8 cellular contexts compared by ENCODE assay signal in the genomic region with DNA sequence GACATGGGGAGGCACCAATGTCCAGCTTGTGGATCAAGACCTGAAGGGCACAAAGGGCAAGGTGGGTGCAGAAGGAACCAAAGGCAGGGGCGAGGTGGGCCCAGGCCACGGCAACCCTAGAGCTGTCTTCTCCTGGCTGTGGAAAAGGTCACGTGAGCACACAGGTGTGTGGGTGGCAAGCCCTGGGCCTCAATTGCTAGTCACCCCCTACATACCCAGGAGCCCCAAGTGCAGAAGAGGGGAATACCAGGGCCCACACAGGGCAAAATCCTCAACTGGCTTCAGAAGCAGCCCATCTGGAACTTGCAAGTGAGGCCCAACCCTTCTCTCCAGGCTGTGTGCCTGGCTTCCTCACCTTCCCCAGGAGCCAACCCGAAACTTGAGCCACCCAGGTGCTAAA. TPM values are rescaled to one million over a fixed set of nuclear protein-coding genes. Genes with fewer than 3 reads are reported as not detected.
DNase-seq lines count a peak whose midpoint lies in the region; ATAC-seq, FAIRE-seq and TF ChIP-seq lines count a peak whose summit lies in the region.

No MANE protein-coding gene starts in this region.

- no peaks in the 10 kb centered on the region for H3K23me2 ChIP-seq in H1 (ENCODE audit: low read depth, low read length)

- peaks cover 50% of the 10 kb centered on the region for H3K4me1 ChIP-seq in CD4-positive, CD25-positive, alpha-beta regulatory T cell (ENCODE audit: control insufficient read depth, insufficient read depth, low read length, poor library complexity, severe bottlenecking)
- peaks cover 10 to 29% (median 21%) of the 10 kb centered on the region in 4 experiments for H3K4me1 ChIP-seq in H1 (replicated peaks in 1 of 4; ENCODE audit: control insufficient read depth in 3 of 4, insufficient read depth in 4 of 4, low read length in 3 of 4)

- peak overlapping the region; percentile 52; the same call in 1 of the 2 replicates for H2BK12ac ChIP-seq in H1 (ENCODE audit: low read depth, low read length)

- no peak for TF ChIP-seq CTCF in H1 (IDR thresholded peaks at IDR 0.05; ENCODE audit: control extremely low read depth in 1 of 3, insufficient read depth in 1 of 3, low read depth in 1 of 3, low read length in 3 of 3)

- H2BK5ac ChIP-seq in H1 (ENCODE audit: low read depth, low read length) = 0 out of 2 replicates have a peak overlapping the region, but pooled peaks have one; percentile 13

- no peak overlapping the region for H4K5ac ChIP-seq in H1 (ENCODE audit: insufficient read length, low read depth, low read length)

- no peak for DNase-seq in CD4-positive, CD25-positive, alpha-beta regulatory T cell
- no peak for DNase-seq in activated CD4-positive, alpha-beta T cell treated with anti-CD3 and anti-CD28 coated beads, Interleukin-2, amount 10 ng/mL, durations not matched to agents 7 days and 5 days
- DNase-seq in H1 (ENCODE audit: low read depth in 1 of 2, low spot score in 2 of 2) = no peak
- DNase-seq in stimulated activated CD4-positive, alpha-beta T cell treated with anti-CD3 and anti-CD28 coated beads, Interleukin-12 subunit alpha, Interleukin-12 subunit beta, amount 100 ng/mL, for 24 hours (ENCODE audit: low read depth in 2 of 2) = peak; percentile 45 to 51
- DNase-seq in cerebellar cortex (ENCODE audit: low spot score) = no peak
- no peak for DNase-seq in NCI-H1092 treated with DMSO at 0.1 percent for 48 hours (lab: John Stamatoyannopoulos, UW)
- no peak for DNase-seq in NK-92 (lab: John Stamatoyannopoulos, UW; ENCODE audit: unreplicated experiment)

- ATAC-seq in CD4-positive, CD25-positive, alpha-beta regulatory T cell (ENCODE audit: low read depth in 2 of 2) = no peak
- ATAC-seq in GM21367 (IDR thresholded peaks at IDR 0.05; ENCODE audit: unreplicated experiment) = no peak

- no peak overlapping the region for H3K23ac ChIP-seq in H1 (ENCODE audit: insufficient read length)

- peaks cover 22% of the 10 kb centered on the region for H3K36me3 ChIP-seq in CD4-positive, CD25-positive, alpha-beta regulatory T cell (ENCODE audit: control insufficient read depth, insufficient read depth, low read length)
- peaks cover 0 to 5% (median 3%) of the 10 kb centered on the region in 4 experiments; a peak in 6 of 8 replicates for H3K36me3 ChIP-seq in H1 (ENCODE audit: control insufficient read depth in 2 of 4, insufficient read depth in 4 of 4, low read length in 3 of 4)

- peaks cover 20 to 78% (median 47%) of the 10 kb centered on the region in 4 donors for H3K4me1 Mint-ChIP-seq in CD4-positive, CD25-positive, alpha-beta regulatory T cell
- H3K4me1 Mint-ChIP-seq in activated CD4-positive, alpha-beta T cell treated with anti-CD3 and anti-CD28 coated beads, Interleukin-2, amount 10 ng/mL, durations not matched to agents 7 days and 5 days = peaks cover 67% of the 10 kb centered on the region

- no peaks in the 10 kb centered on the region for H3K9me3 ChIP-seq in CD4-positive, CD25-positive, alpha-beta regulatory T cell (ENCODE audit: control insufficient read depth in 2 of 2, low read length in 2 of 2)
- H3K9me3 ChIP-seq in H1 (ENCODE audit: insufficient read depth in 2 of 2, low read depth in 1 of 2, low read length in 1 of 2) = no peaks in the 10 kb centered on the region

- 90% methylated on average over 4 of the region's 4 CpGs; no CpG with 5 or more reads in 1 of the 2 experiments for WGBS in H1 (ENCODE audit: extremely low coverage in 1 of 2, insufficient coverage in 1 of 2, insufficient read length in 1 of 2, insufficient replicate concordance in 2 of 2, low coverage in 1 of 2, low lambda C conversion rate in 2 of 2, missing lambda C conversion rate in 1 of 2), 2 experiments

- peak overlapping the region in 3 of 4 donors; percentile 71 to 84 (median 80) for H3K4me3 Mint-ChIP-seq in CD4-positive, CD25-positive, alpha-beta regulatory T cell
- H3K4me3 Mint-ChIP-seq in activated CD4-positive, alpha-beta T cell treated with anti-CD3 and anti-CD28 coated beads, Interleukin-2, amount 10 ng/mL, durations not matched to agents 7 days and 5 days = no peak overlapping the region

- H3K79me2 ChIP-seq in H1 (ENCODE audit: control insufficient read depth in 1 of 2, insufficient read depth in 2 of 2, low read length in 2 of 2) = no peaks in the 10 kb centered on the region

- H3K79me1 ChIP-seq in H1 (ENCODE audit: low read depth, low read length) = peaks cover 5% of the 10 kb centered on the region; the same call in 1 of the 2 replicates

- CTCF ChIA-PET in activated CD4-positive, alpha-beta T cell treated with anti-CD3 and anti-CD28 coated beads, Interleukin-2, amount 10 ng/mL, durations not matched to agents 7 days and 5 days (lab: Charles Lee) = interaction anchor here (1.1 to 1.5 kb wide), 4 partner anchors 8 to 113 kb away, joined by 3 to 4 read pairs (median 3); partner anchors contain the start of gene ZBTB17
- CTCF ChIA-PET in H1 (lab: Charles Lee; ENCODE audit: partially characterized antibody) = interaction anchor here (1.3 to 4.8 kb wide), 6 partner anchors 9 to 159 kb away, joined by 3 to 34 read pairs (median 7); partner anchors contain the start of gene UQCRHL

- no peak overlapping the region for H3K18ac ChIP-seq in H1 (ENCODE audit: extremely low read depth, low read length)

- peak overlapping the region; percentile 59; the same call in 1 of the 2 replicates for H2AK5ac ChIP-seq in H1 (ENCODE audit: low read depth, low read length)

- peak overlapping the region; percentile 40 to 98 (median 92) for H3K27ac Mint-ChIP-seq in CD4-positive, CD25-positive, alpha-beta regulatory T cell
- H3K27ac Mint-ChIP-seq in activated CD4-positive, alpha-beta T cell treated with anti-CD3 and anti-CD28 coated beads, Interleukin-2, amount 10 ng/mL, durations not matched to agents 7 days and 5 days = peak overlapping the region; percentile 81

- H4K91ac ChIP-seq in H1 (replicated peaks; ENCODE audit: insufficient read length, low read length) = no peak overlapping the region

- no peak overlapping the region for H3K14ac ChIP-seq in H1 (ENCODE audit: insufficient read length)

- peaks cover 8% of the 10 kb centered on the region for H3K36me3 Mint-ChIP-seq in CD4-positive, CD25-positive, alpha-beta regulatory T cell
- H3K36me3 Mint-ChIP-seq in activated CD4-positive, alpha-beta T cell treated with anti-CD3 and anti-CD28 coated beads, Interleukin-2, amount 10 ng/mL, durations not matched to agents 7 days and 5 days (ENCODE audit: low read depth) = peaks cover 29% of the 10 kb centered on the region

- peak overlapping the region; percentile 86 for H3K27ac ChIP-seq in CD4-positive, CD25-positive, alpha-beta regulatory T cell (ENCODE audit: insufficient read depth, low read length, poor library complexity, severe bottlenecking)
- no peak overlapping the region for H3K27ac ChIP-seq in H1 (ENCODE audit: low read depth, low read length)

- TF ChIP-seq POLR2A in H1 (IDR thresholded peaks at IDR 0.05; ENCODE audit: control extremely low read depth in 1 of 2, low read depth in 2 of 2, low read length in 2 of 2) = no peak

- no peak overlapping the region for H3K4ac ChIP-seq in H1 (replicated peaks; ENCODE audit: insufficient read length, low read depth, low read length)

- H3K4me2 ChIP-seq in H1 (ENCODE audit: insufficient read depth in 1 of 2, low read depth in 2 of 2, low read length in 2 of 2) = no peak overlapping the region

- no peak for TF ChIP-seq RAD21 in H1 (IDR thresholded peaks at IDR 0.05 in 1 of 2, conservative IDR thresholded peaks at IDR 0.05 in 1 of 2; ENCODE audit: low read depth in 2 of 2, low read length in 2 of 2)

- H3K27me3 Mint-ChIP-seq in CD4-positive, CD25-positive, alpha-beta regulatory T cell = no peaks in the 10 kb centered on the region
- H3K27me3 Mint-ChIP-seq in activated CD4-positive, alpha-beta T cell treated with anti-CD3 and anti-CD28 coated beads, Interleukin-2, amount 10 ng/mL, durations not matched to agents 7 days and 5 days = no peaks in the 10 kb centered on the region

- POLR2A ChIA-PET in activated CD4-positive, alpha-beta T cell treated with anti-CD3 and anti-CD28 coated beads, Interleukin-2, amount 10 ng/mL, durations not matched to agents 7 days and 5 days (lab: Charles Lee) = interaction anchor here (0.6 kb wide), 1 partner anchor 125 kb away, joined by 9 read pairs; no protein-coding TSS in a partner anchor
- POLR2A ChIA-PET in H1 (lab: Charles Lee; ENCODE audit: partially characterized antibody) = interaction anchor here (0.9 to 2.3 kb wide), 6 partner anchors 8 to 117 kb away, joined by 3 to 8 read pairs (median 4); no protein-coding TSS in a partner anchor

- no peak for FAIRE-seq in H1 (lab: Jason Lieb, UNC)

- H2BK120ac ChIP-seq in H1 (replicated peaks; ENCODE audit: low read depth, low read length) = no peak overlapping the region

- H3K56ac ChIP-seq in H1 (replicated peaks; ENCODE audit: insufficient read length, low read depth, low read length) = no peak overlapping the region

- peak overlapping the region; percentile 44 for H3K4me3 ChIP-seq in CD4-positive, CD25-positive, alpha-beta regulatory T cell (ENCODE audit: low read depth, low read length)
- no peak overlapping the region for H3K4me3 ChIP-seq in H1 (ENCODE audit: extremely low read depth in 1 of 4, insufficient read depth in 2 of 4, low read depth in 3 of 4, low read length in 4 of 4)

- H4K20me1 ChIP-seq in H1 (replicated peaks in 1 of 2; ENCODE audit: control insufficient read depth in 1 of 2, insufficient read depth in 2 of 2, low read length in 2 of 2) = peaks cover 0 to 17% of the 10 kb centered on the region in 2 experiments

- H2AFZ ChIP-seq in H1 (ENCODE audit: low read length) = no peak overlapping the region

- no peaks in the 10 kb centered on the region for H3K27me3 ChIP-seq in CD4-positive, CD25-positive, alpha-beta regulatory T cell (ENCODE audit: control insufficient read depth, insufficient read depth, low read length)
- no peaks in the 10 kb centered on the region for H3K27me3 ChIP-seq in H1 (replicated peaks in 1 of 4; ENCODE audit: control insufficient read depth in 3 of 4, extremely low read depth in 1 of 4, insufficient read depth in 3 of 4, low read length in 3 of 4)

- no peak overlapping the region for H3K9ac ChIP-seq in H1 (replicated peaks in 1 of 4; ENCODE audit: extremely low read depth in 1 of 4, low read depth in 3 of 4, low read length in 3 of 4)

- no peaks in the 10 kb centered on the region for H3K9me3 Mint-ChIP-seq in CD4-positive, CD25-positive, alpha-beta regulatory T cell
- no peaks in the 10 kb centered on the region for H3K9me3 Mint-ChIP-seq in activated CD4-positive, alpha-beta T cell treated with anti-CD3 and anti-CD28 coated beads, Interleukin-2, amount 10 ng/mL, durations not matched to agents 7 days and 5 days

- H4K8ac ChIP-seq in H1 (ENCODE audit: extremely low read depth, insufficient read depth, low read length) = no peak overlapping the region

- H2BK20ac ChIP-seq in H1 (ENCODE audit: low read length) = no peak overlapping the region

- no peak for TF ChIP-seq EP300 in H1 (IDR thresholded peaks at IDR 0.05; ENCODE audit: borderline replicate concordance in 1 of 2, low read depth in 2 of 2, low read length in 2 of 2)

- 0 out of 2 replicates have a peak overlapping the region, but pooled peaks have one; percentile 2 for H2BK15ac ChIP-seq in H1 (ENCODE audit: low read length)

RNA-seq across cellular contexts. Expression of gene ZBTB17, which starts 25.6 kb away (rescaled TPM):
- 93.0 TPM for total RNA-seq in CD4-positive, CD25-positive, alpha-beta regulatory T cell
- 10 to 100 TPM; 13.5 to 20.9 (median 16.3) TPM for polyA plus RNA-seq in CD4-positive, CD25-positive, alpha-beta regulatory T cell
- total RNA-seq in activated CD4-positive, alpha-beta T cell treated with anti-CD3 and anti-CD28 coated beads, Interleukin-2, amount 10 ng/mL, durations not matched to agents 7 days and 5 days = 10 to 100 TPM; 34.8 to 38.8 TPM
- total RNA-seq in H1 (2021; fragmentation: NEBNext Ultra II Directional; extraction: Animal tissue kit (Norgen Biotek cat#: 25700)) = 24.3 and 24.7 TPM in 2 replicates
- 36.2 and 58.6 TPM in 2 replicates for polyA plus RNA-seq in H1 (2011; rRNA removed)
- polyA plus RNA-seq in H1 (2011; cell fraction: cytosol; rRNA removed) = 44.4 TPM
- 137 TPM for polyA plus RNA-seq in H1 (2011; cell fraction: nucleus; rRNA removed)
- polyA plus RNA-seq in H1 (2012, experiment 1 of 2) = 14.4 to 31.6 TPM (median 26.8 TPM) in 4 replicates
- polyA plus RNA-seq in H1 (2012, experiment 2 of 2) = 25.5 TPM
- polyA plus RNA-seq in H1 (2013, experiment 1 of 2) = 17.0 TPM
- 16.2 TPM for polyA plus RNA-seq in H1 (2013, experiment 2 of 2)
- 27.1 and 35.6 TPM in 2 replicates for polyA minus RNA-seq in H1 (2011; rRNA and poly(A)+ RNA removed)
- 20.1 TPM for polyA minus RNA-seq in H1 (2011; cell fraction: cytosol; rRNA and poly(A)+ RNA removed)
- 32.4 TPM for polyA minus RNA-seq in H1 (2011; cell fraction: nucleus; rRNA and poly(A)+ RNA removed)

RNA-seq across cellular contexts. Expression of gene SRARP, which starts 53.7 kb away (rescaled TPM):
- not detected for total RNA-seq in CD4-positive, CD25-positive, alpha-beta regulatory T cell
- polyA plus RNA-seq in CD4-positive, CD25-positive, alpha-beta regulatory T cell = not detected
- not detected for total RNA-seq in activated CD4-positive, alpha-beta T cell treated with anti-CD3 and anti-CD28 coated beads, Interleukin-2, amount 10 ng/mL, durations not matched to agents 7 days and 5 days
- total RNA-seq in H1 (2021; fragmentation: NEBNext Ultra II Directional; extraction: Animal tissue kit (Norgen Biotek cat#: 25700)) = not detected in 2 replicates
- not detected in 2 replicates for polyA plus RNA-seq in H1 (2011; rRNA removed)
- not detected for polyA plus RNA-seq in H1 (2011; cell fraction: cytosol; rRNA removed)
- not detected for polyA plus RNA-seq in H1 (2011; cell fraction: nucleus; rRNA removed)
- polyA plus RNA-seq in H1 (2012, experiment 1 of 2) = not detected in 4 replicates
- polyA plus RNA-seq in H1 (2012, experiment 2 of 2) = not detected
- not detected for polyA plus RNA-seq in H1 (2013, experiment 1 of 2)
- 0.02 TPM for polyA plus RNA-seq in H1 (2013, experiment 2 of 2)
- polyA minus RNA-seq in H1 (2011; rRNA and poly(A)+ RNA removed) = not detected in 2 replicates
- not detected for polyA minus RNA-seq in H1 (2011; cell fraction: cytosol; rRNA and poly(A)+ RNA removed)
- not detected for polyA minus RNA-seq in H1 (2011; cell fraction: nucleus; rRNA and poly(A)+ RNA removed)

Comparison
In these comparisons a context has a peak if more than half of its experiments do, and no peak if none do; other contexts are left out.
1. DNase-seq: peak in stimulated activated CD4-positive, alpha-beta T cell treated with anti-CD3 and anti-CD28 coated beads, Interleukin-12 subunit alpha, Interleukin-12 subunit beta, amount 100 ng/mL, for 24 hours (2 of 2); none in CD4-positive, CD25-positive, alpha-beta regulatory T cell (0 of 3), activated CD4-positive, alpha-beta T cell treated with anti-CD3 and anti-CD28 coated beads, Interleukin-2, amount 10 ng/mL, durations not matched to agents 7 days and 5 days (single experiment), H1 (0 of 2), cerebellar cortex (single experiment), NCI-H1092 treated with DMSO at 0.1 percent for 48 hours (single experiment) and NK-92 (single experiment).